ENCODE assay signal across 23 cellular contexts in the genomic region with DNA sequence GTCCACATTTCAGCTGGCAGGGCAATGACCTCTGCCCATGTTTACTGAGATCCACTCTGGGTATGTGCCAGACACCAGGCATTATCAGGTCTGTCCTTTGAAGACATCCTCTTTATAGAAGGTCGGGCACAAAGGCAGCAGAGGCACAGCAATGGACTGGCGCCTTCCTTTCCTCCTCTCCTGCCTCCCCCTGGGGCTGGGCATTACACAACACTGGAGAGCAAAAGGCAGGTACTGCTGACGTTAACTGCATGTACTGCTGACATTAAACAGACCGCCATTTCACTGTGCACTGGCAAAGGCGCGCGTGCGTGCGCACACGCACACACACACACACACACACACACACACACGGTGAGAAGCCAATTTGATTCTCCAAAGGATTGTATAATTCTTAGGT. TPM values are rescaled to one million over a fixed set of nuclear protein-coding genes. Genes with fewer than 3 reads are reported as not detected.
DNase-seq lines count a peak whose midpoint lies in the region; ATAC-seq lines count a peak whose summit lies in the region.
"Had no signal": no experiment of that assay in that cellular context is flagged by ENCODE, and none has a peak within 500 bp of the region (broad histone marks: within the 10 kb centered on the region; RNA-seq: fewer than 3 reads in every experiment).

No MANE protein-coding gene starts in this region.

- peaks cover 9% of the 10 kb centered on the region for H3K9me3 Mint-ChIP-seq in activated naive CD4-positive, alpha-beta T cell treated with anti-CD3 and anti-CD28 coated beads, Interleukin-2, amount 10 ng/mL, durations not matched to agents 7 days and 5 days
- peaks cover 9% of the 10 kb centered on the region for H3K9me3 Mint-ChIP-seq in activated T-helper 17 cell treated with anti-CD3 and anti-CD28 coated beads, Interleukin-2, amount 50 U/mL, for 72 hours

- H3K36me3 ChIP-seq in mesenchymal stem cell (ENCODE audit: control insufficient read depth in 1 of 2, insufficient read depth in 2 of 2, low read depth in 1 of 2, low read length in 2 of 2) (no peaks in the 10 kb centered on the region), stomach smooth muscle (ENCODE audit: control insufficient read depth in 2 of 2, insufficient read depth in 2 of 2, low read length in 2 of 2) (no peaks in the 10 kb centered on the region)
- H3K36me3 ChIP-seq: upper lobe of right lung had no signal

- no peak for DNase-seq in activated naive CD4-positive, alpha-beta T cell treated with anti-CD3 and anti-CD28 coated beads, Interleukin-2, amount 10 ng/mL, durations not matched to agents 7 days and 5 days
- no peak for DNase-seq in activated naive CD4-positive, alpha-beta T cell treated with anti-CD3 and anti-CD28 coated beads, Interleukin-2, amount 50 U/mL, for 16 hours
- no peak for DNase-seq in mesenchymal stem cell
- no peak for DNase-seq in iPS-NIHi7 (ENCODE audit: extremely low spot score)
- DNase-seq in NCI-H510A (lab: John Stamatoyannopoulos, UW): no peak
- DNase-seq: activated CD8-positive, alpha-beta memory T cell treated with anti-CD3 and anti-CD28 coated beads, Interleukin-2, amount 10 ng/mL, durations not matched to agents 7 days and 5 days; activated effector memory CD4-positive, alpha-beta T cell treated with anti-CD3 and anti-CD28 coated beads, Interleukin-2, amount 50 U/mL, for 16 hours; amygdala; naive B cell; NCI-H2029; NCI-H524; stimulated activated CD4-positive, alpha-beta T cell treated with anti-CD3 and anti-CD28 coated beads, Interleukin-15, amount 100 ng/mL, for 24 hours; stimulated activated naive CD4-positive, alpha-beta T cell treated with Interleukin-2 at 50 U/mL for 16 hours; upper lobe of right lung had no signal

- no peak overlapping the region for H3K4ac ChIP-seq in mesenchymal stem cell (ENCODE audit: low read depth in 1 of 2, low read length in 2 of 2)

- no peak for ATAC-seq in activated T-helper 17 cell treated with anti-CD3 and anti-CD28 coated beads, Interleukin-2, amount 50 U/mL, for 72 hours (replicated peaks)
- no peak for ATAC-seq in HG03045 (IDR thresholded peaks at IDR 0.05; ENCODE audit: unreplicated experiment)
- ATAC-seq: activated CD4-positive, CD25-positive, alpha-beta regulatory T cell treated with anti-CD3 and anti-CD28 coated beads, Interleukin-2, amount 50 U/mL, for 24 hours; activated CD8-positive, alpha-beta memory T cell treated with anti-CD3 and anti-CD28 coated beads, Interleukin-2, amount 10 ng/mL, durations not matched to agents 7 days and 5 days; upper lobe of right lung had no signal

- no peak overlapping the region for H3K4me3 Mint-ChIP-seq in activated naive CD4-positive, alpha-beta T cell treated with anti-CD3 and anti-CD28 coated beads, Interleukin-2, amount 10 ng/mL, durations not matched to agents 7 days and 5 days
- peak overlapping the region; percentile 80 for H3K4me3 Mint-ChIP-seq in activated T-helper 17 cell treated with anti-CD3 and anti-CD28 coated beads, Interleukin-2, amount 50 U/mL, for 72 hours
- H3K4me3 Mint-ChIP-seq: activated CD8-positive, alpha-beta memory T cell treated with anti-CD3 and anti-CD28 coated beads, Interleukin-2, amount 10 ng/mL, durations not matched to agents 7 days and 5 days had no signal

- H3K14ac ChIP-seq in mesenchymal stem cell (ENCODE audit: low read length in 2 of 2): no peak overlapping the region

- no peak overlapping the region for H4K8ac ChIP-seq in mesenchymal stem cell (ENCODE audit: low read length)

- H2BK12ac ChIP-seq in mesenchymal stem cell (ENCODE audit: low read length in 2 of 2): no peak overlapping the region

- H3K4me1 Mint-ChIP-seq in activated naive CD4-positive, alpha-beta T cell treated with anti-CD3 and anti-CD28 coated beads, Interleukin-2, amount 10 ng/mL, durations not matched to agents 7 days and 5 days: peaks cover 54% of the 10 kb centered on the region
- peaks cover 40% of the 10 kb centered on the region for H3K4me1 Mint-ChIP-seq in activated T-helper 17 cell treated with anti-CD3 and anti-CD28 coated beads, Interleukin-2, amount 50 U/mL, for 72 hours

- WGBS in mesenchymal stem cell: 71% methylated on average over 4 of the region's 11 CpGs

- no peak overlapping the region for H3K23ac ChIP-seq in mesenchymal stem cell (ENCODE audit: low read length in 2 of 2)

- peak overlapping the region; percentile 53 for H4K91ac ChIP-seq in mesenchymal stem cell (ENCODE audit: low read length)

- H2AFZ ChIP-seq in mesenchymal stem cell (ENCODE audit: low read depth, low read length): no peak overlapping the region

- no peak overlapping the region for H2AK5ac ChIP-seq in mesenchymal stem cell (ENCODE audit: low read length, severe bottlenecking)

- H3K9ac ChIP-seq in mesenchymal stem cell (ENCODE audit: low read length) (no peak overlapping the region), stomach smooth muscle (ENCODE audit: low read length in 2 of 2) (peak overlapping the region; percentile 52 to 66)

- no peak overlapping the region for H2BK120ac ChIP-seq in mesenchymal stem cell (ENCODE audit: low read depth, low read length)

- peaks cover 3% of the 10 kb centered on the region for H3K9me3 ChIP-seq in mesenchymal stem cell (ENCODE audit: control insufficient read depth, low read length)
- H3K9me3 ChIP-seq in stomach smooth muscle (ENCODE audit: control insufficient read depth in 2 of 2, low read length in 2 of 2): no peaks in the 10 kb centered on the region
- H3K9me3 ChIP-seq: upper lobe of right lung had no signal

- H3K36me3 Mint-ChIP-seq in activated naive CD4-positive, alpha-beta T cell treated with anti-CD3 and anti-CD28 coated beads, Interleukin-2, amount 10 ng/mL, durations not matched to agents 7 days and 5 days: peaks cover 6% of the 10 kb centered on the region
- no peaks in the 10 kb centered on the region for H3K36me3 Mint-ChIP-seq in activated T-helper 17 cell treated with anti-CD3 and anti-CD28 coated beads, Interleukin-2, amount 50 U/mL, for 72 hours (ENCODE audit: low read depth)
- H3K36me3 Mint-ChIP-seq: activated CD8-positive, alpha-beta memory T cell treated with anti-CD3 and anti-CD28 coated beads, Interleukin-2, amount 10 ng/mL, durations not matched to agents 7 days and 5 days had no signal

- no peak overlapping the region for H3K18ac ChIP-seq in mesenchymal stem cell (ENCODE audit: low read depth in 1 of 2, low read length in 2 of 2)

- peaks cover 46% of the 10 kb centered on the region for H3K27me3 Mint-ChIP-seq in activated naive CD4-positive, alpha-beta T cell treated with anti-CD3 and anti-CD28 coated beads, Interleukin-2, amount 10 ng/mL, durations not matched to agents 7 days and 5 days
- no peaks in the 10 kb centered on the region for H3K27me3 Mint-ChIP-seq in activated T-helper 17 cell treated with anti-CD3 and anti-CD28 coated beads, Interleukin-2, amount 50 U/mL, for 72 hours

- no peak overlapping the region for H3K4me2 ChIP-seq in mesenchymal stem cell (ENCODE audit: low read length, poor library complexity, severe bottlenecking)

- H3K27ac Mint-ChIP-seq in activated naive CD4-positive, alpha-beta T cell treated with anti-CD3 and anti-CD28 coated beads, Interleukin-2, amount 10 ng/mL, durations not matched to agents 7 days and 5 days: peak overlapping the region; percentile 74
- no peak overlapping the region for H3K27ac Mint-ChIP-seq in activated T-helper 17 cell treated with anti-CD3 and anti-CD28 coated beads, Interleukin-2, amount 50 U/mL, for 72 hours
- H3K27ac Mint-ChIP-seq: activated CD8-positive, alpha-beta memory T cell treated with anti-CD3 and anti-CD28 coated beads, Interleukin-2, amount 10 ng/mL, durations not matched to agents 7 days and 5 days had no signal

- H3K27me3 ChIP-seq in mesenchymal stem cell (ENCODE audit: control insufficient read depth in 1 of 2, insufficient read depth in 1 of 2, low read length in 2 of 2) (peaks cover 57 to 94% of the 10 kb centered on the region in 2 experiments), stomach smooth muscle (ENCODE audit: control insufficient read depth in 1 of 2, insufficient read depth in 2 of 2, low read length in 2 of 2) (peaks cover 0 to 2% of the 10 kb centered on the region in 2 donors)
- H3K27me3 ChIP-seq: upper lobe of right lung had no signal

- peaks cover 4% of the 10 kb centered on the region for H3K4me1 ChIP-seq in mesenchymal stem cell (ENCODE audit: control insufficient read depth, insufficient read depth, low read depth, low read length)
- H3K4me1 ChIP-seq in stomach smooth muscle (ENCODE audit: control insufficient read depth, insufficient read depth, low read length): peaks cover 66% of the 10 kb centered on the region

- H3K27ac ChIP-seq in mesenchymal stem cell (ENCODE audit: low read length, poor library complexity, severe bottlenecking) (no peak overlapping the region), stomach smooth muscle (ENCODE audit: low read length) (peak overlapping the region; percentile 97)
- H3K27ac ChIP-seq: upper lobe of right lung had no signal

- no peak overlapping the region for H3K4me3 ChIP-seq in mesenchymal stem cell (ENCODE audit: insufficient read depth in 1 of 2, low read depth in 1 of 2, low read length in 2 of 2)
- H3K4me3 ChIP-seq in stomach smooth muscle (ENCODE audit: low read length in 2 of 2): peak overlapping the region in 1 of 2 donors; percentile 22
- H3K4me3 ChIP-seq: lung, upper lobe of right lung had no signal

- H2BK15ac ChIP-seq in mesenchymal stem cell (ENCODE audit: low read depth, poor library complexity, severe bottlenecking): no peak overlapping the region

- H2BK5ac ChIP-seq in mesenchymal stem cell (ENCODE audit: low read depth, low read length, poor library complexity, severe bottlenecking): no peak overlapping the region

- CTCF ChIA-PET in activated naive CD4-positive, alpha-beta T cell treated with anti-CD3 and anti-CD28 coated beads, Interleukin-2, amount 10 ng/mL, durations not matched to agents 7 days and 5 days (lab: Charles Lee): interaction anchor here (1.3 to 2.0 kb wide), 3 partner anchors 10 to 31 kb away, joined by 3 to 6 read pairs (median 6); no protein-coding TSS in a partner anchor

- no peaks in the 10 kb centered on the region for H3K79me1 ChIP-seq in mesenchymal stem cell (replicated peaks; ENCODE audit: low read length, poor library complexity, severe bottlenecking)

RNA-seq across cellular contexts. Expression of a gene that starts 2.0 kb away (rescaled TPM):
- total RNA-seq in activated T-helper 17 cell treated with anti-CD3 and anti-CD28 coated beads, Interleukin-2, amount 50 U/mL, for 72 hours: under 1 TPM; 0.37 to 0.63 TPM
- 0.03 TPM for polyA plus RNA-seq in mesenchymal stem cell (2013, experiment 1 of 2)
- polyA plus RNA-seq in mesenchymal stem cell (2013, experiment 2 of 2): 0.03 TPM
- total RNA-seq: H4 had no signal

RNA-seq across cellular contexts. Expression of a gene that starts 2.4 kb away (rescaled TPM):
- total RNA-seq in activated T-helper 17 cell treated with anti-CD3 and anti-CD28 coated beads, Interleukin-2, amount 50 U/mL, for 72 hours: under 1 TPM; 0.06 to 0.26 TPM
- polyA plus RNA-seq in mesenchymal stem cell (2013, experiment 1 of 2): not detected
- polyA plus RNA-seq in mesenchymal stem cell (2013, experiment 2 of 2): not detected
- total RNA-seq: activated CD8-positive, alpha-beta memory T cell treated with anti-CD3 and anti-CD28 coated beads, Interleukin-2, amount 10 ng/mL, durations not matched to agents 7 days and 5 days; H4; renal cortical epithelial cell; upper lobe of right lung had no signal
- polyA plus RNA-seq: IgD-negative memory B cell, lung had no signal

RNA-seq across cellular contexts. Expression of a gene that starts 44.8 kb away (rescaled TPM):
- total RNA-seq in activated T-helper 17 cell treated with anti-CD3 and anti-CD28 coated beads, Interleukin-2, amount 50 U/mL, for 72 hours: not detected
- not detected for polyA plus RNA-seq in mesenchymal stem cell (2013, experiment 1 of 2)
- not detected for polyA plus RNA-seq in mesenchymal stem cell (2013, experiment 2 of 2)
- total RNA-seq: activated CD8-positive, alpha-beta memory T cell treated with anti-CD3 and anti-CD28 coated beads, Interleukin-2, amount 10 ng/mL, durations not matched to agents 7 days and 5 days; H4; lung; renal cortical epithelial cell; T-helper 2 cell treated with Interferon-gamma antibody and Interleukin-4, amounts not matched to agents 100 ng/mL and 5 ng/mL, for 36 hours; upper lobe of right lung had no signal
- polyA plus RNA-seq: IgD-negative memory B cell, lung had no signal
